Comparison of ENCODE assay signal across 2 cellular contexts in genomic region chr1:185644531-185644930, GRCh38.
TF ChIP-seq lines count a peak whose summit lies in the region.

No MANE protein-coding gene starts in this region.

TF ChIP-seq in IMR-90, 13 proteins besides CTCF, POLR2A, EP300 and RAD21:
- TF ChIP-seq CHD1 (IDR thresholded peaks at IDR 0.05; ENCODE audit: low read depth, low read length): no peak
- no peak for TF ChIP-seq NFE2L2 (IDR thresholded peaks at IDR 0.05; ENCODE audit: low read depth, low read length)
- TF ChIP-seq MXI1 (IDR thresholded peaks at IDR 0.05; ENCODE audit: borderline replicate concordance, low read depth, low read length): no peak
- TF ChIP-seq RCOR1 (IDR thresholded peaks at IDR 0.05; ENCODE audit: insufficient replicate concordance, low read length): no peak
- TF ChIP-seq MAFK (IDR thresholded peaks at IDR 0.05; ENCODE audit: low read depth, low read length): no peak
- TF ChIP-seq SMC3 (IDR thresholded peaks at IDR 0.05; ENCODE audit: low read depth, low read length): no peak
- no peak for TF ChIP-seq CEBPB (IDR thresholded peaks at IDR 0.05; ENCODE audit: low read depth, low read length)
- no peak for TF ChIP-seq BHLHE40 (IDR thresholded peaks at IDR 0.05; ENCODE audit: low read depth, low read length)
- TF ChIP-seq, protein P1, sequence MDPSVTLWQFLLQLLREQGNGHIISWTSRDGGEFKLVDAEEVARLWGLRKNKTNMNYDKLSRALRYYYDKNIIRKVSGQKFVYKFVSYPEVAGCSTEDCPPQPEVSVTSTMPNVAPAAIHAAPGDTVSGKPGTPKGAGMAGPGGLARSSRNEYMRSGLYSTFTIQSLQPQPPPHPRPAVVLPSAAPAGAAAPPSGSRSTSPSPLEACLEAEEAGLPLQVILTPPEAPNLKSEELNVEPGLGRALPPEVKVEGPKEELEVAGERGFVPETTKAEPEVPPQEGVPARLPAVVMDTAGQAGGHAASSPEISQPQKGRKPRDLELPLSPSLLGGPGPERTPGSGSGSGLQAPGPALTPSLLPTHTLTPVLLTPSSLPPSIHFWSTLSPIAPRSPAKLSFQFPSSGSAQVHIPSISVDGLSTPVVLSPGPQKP (IDR thresholded peaks at IDR 0.05; ENCODE audit: borderline replicate concordance, low read depth, low read length): no peak
- no peak for TF ChIP-seq FOS (IDR thresholded peaks at IDR 0.05; ENCODE audit: low read depth, low read length)
- no peak for TF ChIP-seq RFX5 (IDR thresholded peaks at IDR 0.05; ENCODE audit: low read depth, low read length)
- no peak for TF ChIP-seq MAZ (IDR thresholded peaks at IDR 0.05; ENCODE audit: borderline replicate concordance, low read depth, low read length)
- TF ChIP-seq, protein P2, sequence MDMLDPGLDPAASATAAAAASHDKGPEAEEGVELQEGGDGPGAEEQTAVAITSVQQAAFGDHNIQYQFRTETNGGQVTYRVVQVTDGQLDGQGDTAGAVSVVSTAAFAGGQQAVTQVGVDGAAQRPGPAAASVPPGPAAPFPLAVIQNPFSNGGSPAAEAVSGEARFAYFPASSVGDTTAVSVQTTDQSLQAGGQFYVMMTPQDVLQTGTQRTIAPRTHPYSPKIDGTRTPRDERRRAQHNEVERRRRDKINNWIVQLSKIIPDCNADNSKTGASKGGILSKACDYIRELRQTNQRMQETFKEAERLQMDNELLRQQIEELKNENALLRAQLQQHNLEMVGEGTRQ (IDR thresholded peaks at IDR 0.05; ENCODE audit: low read depth, low read length): no peak

TF ChIP-seq in H1, 55 proteins besides CTCF, POLR2A, EP300 and RAD21:
- TF ChIP-seq CHD1 (IDR thresholded peaks at IDR 0.05; ENCODE audit: low read depth, low read length) (no peak), CREB1 (IDR thresholded peaks at IDR 0.05) (no peak), POLR2AphosphoS5 (IDR thresholded peaks at IDR 0.05; ENCODE audit: low read depth, low read length) (no peak), CEBPB (IDR thresholded peaks at IDR 0.05; ENCODE audit: low read depth, low read length) (no peak), RNF2 (IDR thresholded peaks at IDR 0.05; ENCODE audit: borderline replicate concordance, low read depth, low read length, missing control alignments, poor library complexity, severe bottlenecking) (no peak), TBP (IDR thresholded peaks at IDR 0.05; ENCODE audit: low read depth, low read length) (no peak), BCL11A (IDR thresholded peaks at IDR 0.05; ENCODE audit: low read depth in 2 of 2, low read length in 2 of 2) (no peak), BACH1 (IDR thresholded peaks at IDR 0.05; ENCODE audit: low read length) (no peak), EZH2 (IDR thresholded peaks at IDR 0.05; ENCODE audit: low read depth, low read length, severe bottlenecking) (no peak), TEAD4 (IDR thresholded peaks at IDR 0.05; ENCODE audit: low read depth, low read length) (no peak), SIN3A (conservative IDR thresholded peaks at IDR 0.05 in 1 of 2, IDR thresholded peaks at IDR 0.05 in 1 of 2; ENCODE audit: low read depth in 1 of 2, low read length in 2 of 2) (no peak), EGR1 (IDR thresholded peaks at IDR 0.05; ENCODE audit: borderline replicate concordance, low read depth, low read length) (no peak), CBX5 (IDR thresholded peaks at IDR 0.05; ENCODE audit: low read depth, low read length) (no peak), ASH2L (IDR thresholded peaks at IDR 0.05; ENCODE audit: low read length) (no peak), RFX5 (IDR thresholded peaks at IDR 0.05; ENCODE audit: borderline replicate concordance, low read depth, low read length) (no peak)
- TF ChIP-seq, protein P3, sequence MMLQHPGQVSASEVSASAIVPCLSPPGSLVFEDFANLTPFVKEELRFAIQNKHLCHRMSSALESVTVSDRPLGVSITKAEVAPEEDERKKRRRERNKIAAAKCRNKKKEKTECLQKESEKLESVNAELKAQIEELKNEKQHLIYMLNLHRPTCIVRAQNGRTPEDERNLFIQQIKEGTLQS (IDR thresholded peaks at IDR 0.05; ENCODE audit: insufficient read depth, low read depth, low read length): no peak
- TF ChIP-seq, protein P2 (IDR thresholded peaks at IDR 0.05; ENCODE audit: low read length): no peak
